1 cellular context compared by ENCODE assay signal in genomic region chr13:107466326-107466725, GRCh38.
TF ChIP-seq lines count a peak whose summit lies in the region.

No MANE protein-coding gene starts in this region.

TF ChIP-seq in SK-N-SH, 30 proteins besides CTCF, POLR2A, EP300 and RAD21 (continued from another document):
- TF ChIP-seq POLR2AphosphoS5 (IDR thresholded peaks at IDR 0.05; ENCODE audit: low read depth, low read length) (no peak), TAF1 (IDR thresholded peaks at IDR 0.05; ENCODE audit: borderline replicate concordance, low read depth, low read length) (no peak), MEF2A (IDR thresholded peaks at IDR 0.05; ENCODE audit: borderline replicate concordance, low read depth) (no peak), TEAD4 (IDR thresholded peaks at IDR 0.05; ENCODE audit: borderline replicate concordance, insufficient read depth) (no peak; the same call in 1 of the 2 replicates), FOXJ3 (CRISPR knock-in tag; IDR thresholded peaks at IDR 0.05) (no peak), NRF1 (IDR thresholded peaks at IDR 0.05; ENCODE audit: low read depth, low read length) (no peak), RFX5 (IDR thresholded peaks at IDR 0.05; ENCODE audit: low read length) (no peak), PBX3 (IDR thresholded peaks at IDR 0.05) (peak; percentile 35; the same call in 1 of the 2 replicates), TCF12 (IDR thresholded peaks at IDR 0.05) (peak; percentile 62; the same call in 1 of the 2 replicates), NFIC (IDR thresholded peaks at IDR 0.05; ENCODE audit: borderline replicate concordance) (no peak), USF2 (IDR thresholded peaks at IDR 0.05; ENCODE audit: borderline replicate concordance, low read depth, low read length) (no peak), CHD2 (IDR thresholded peaks at IDR 0.05; ENCODE audit: low read length, partially characterized antibody) (no peak), RCOR1 (IDR thresholded peaks at IDR 0.05; ENCODE audit: low read length) (no peak), FOSL2 (IDR thresholded peaks at IDR 0.05; ENCODE audit: borderline replicate concordance, low read depth) (peak; percentile 83), SMC3 (IDR thresholded peaks at IDR 0.05; ENCODE audit: low read depth, low read length) (no peak), YY1 (IDR thresholded peaks at IDR 0.05; ENCODE audit: low read depth) (no peak), RXRA (IDR thresholded peaks at IDR 0.05; ENCODE audit: borderline replicate concordance, low read depth) (no peak), EZH2phosphoT487 (IDR thresholded peaks at IDR 0.05; ENCODE audit: borderline replicate concordance, low read depth) (no peak), JUND (IDR thresholded peaks at IDR 0.05) (peak; percentile 83), FOXM1 (IDR thresholded peaks at IDR 0.05; ENCODE audit: low read depth) (no peak), ELF1 (IDR thresholded peaks at IDR 0.05) (no peak), MAX (IDR thresholded peaks at IDR 0.05; ENCODE audit: low read depth) (no peak), SIN3A (IDR thresholded peaks at IDR 0.05; ENCODE audit: borderline replicate concordance, low read depth, low read length) (no peak)
- TF ChIP-seq, protein P1, sequence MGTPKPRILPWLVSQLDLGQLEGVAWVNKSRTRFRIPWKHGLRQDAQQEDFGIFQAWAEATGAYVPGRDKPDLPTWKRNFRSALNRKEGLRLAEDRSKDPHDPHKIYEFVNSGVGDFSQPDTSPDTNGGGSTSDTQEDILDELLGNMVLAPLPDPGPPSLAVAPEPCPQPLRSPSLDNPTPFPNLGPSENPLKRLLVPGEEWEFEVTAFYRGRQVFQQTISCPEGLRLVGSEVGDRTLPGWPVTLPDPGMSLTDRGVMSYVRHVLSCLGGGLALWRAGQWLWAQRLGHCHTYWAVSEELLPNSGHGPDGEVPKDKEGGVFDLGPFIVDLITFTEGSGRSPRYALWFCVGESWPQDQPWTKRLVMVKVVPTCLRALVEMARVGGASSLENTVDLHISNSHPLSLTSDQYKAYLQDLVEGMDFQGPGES (IDR thresholded peaks at IDR 0.05; ENCODE audit: low read depth, low read length), result no peak
- TF ChIP-seq, protein P2, sequence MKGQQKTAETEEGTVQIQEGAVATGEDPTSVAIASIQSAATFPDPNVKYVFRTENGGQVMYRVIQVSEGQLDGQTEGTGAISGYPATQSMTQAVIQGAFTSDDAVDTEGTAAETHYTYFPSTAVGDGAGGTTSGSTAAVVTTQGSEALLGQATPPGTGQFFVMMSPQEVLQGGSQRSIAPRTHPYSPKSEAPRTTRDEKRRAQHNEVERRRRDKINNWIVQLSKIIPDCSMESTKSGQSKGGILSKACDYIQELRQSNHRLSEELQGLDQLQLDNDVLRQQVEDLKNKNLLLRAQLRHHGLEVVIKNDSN (IDR thresholded peaks at IDR 0.05; ENCODE audit: borderline replicate concordance, low read depth), result no peak
- TF ChIP-seq, protein P3, sequence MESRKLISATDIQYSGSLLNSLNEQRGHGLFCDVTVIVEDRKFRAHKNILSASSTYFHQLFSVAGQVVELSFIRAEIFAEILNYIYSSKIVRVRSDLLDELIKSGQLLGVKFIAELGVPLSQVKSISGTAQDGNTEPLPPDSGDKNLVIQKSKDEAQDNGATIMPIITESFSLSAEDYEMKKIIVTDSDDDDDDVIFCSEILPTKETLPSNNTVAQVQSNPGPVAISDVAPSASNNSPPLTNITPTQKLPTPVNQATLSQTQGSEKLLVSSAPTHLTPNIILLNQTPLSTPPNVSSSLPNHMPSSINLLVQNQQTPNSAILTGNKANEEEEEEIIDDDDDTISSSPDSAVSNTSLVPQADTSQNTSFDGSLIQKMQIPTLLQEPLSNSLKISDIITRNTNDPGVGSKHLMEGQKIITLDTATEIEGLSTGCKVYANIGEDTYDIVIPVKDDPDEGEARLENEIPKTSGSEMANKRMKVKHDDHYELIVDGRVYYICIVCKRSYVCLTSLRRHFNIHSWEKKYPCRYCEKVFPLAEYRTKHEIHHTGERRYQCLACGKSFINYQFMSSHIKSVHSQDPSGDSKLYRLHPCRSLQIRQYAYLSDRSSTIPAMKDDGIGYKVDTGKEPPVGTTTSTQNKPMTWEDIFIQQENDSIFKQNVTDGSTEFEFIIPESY (IDR thresholded peaks at IDR 0.05; ENCODE audit: borderline replicate concordance, low read depth), result no peak
